ENCODE assay signal across 13 cellular contexts in the genomic region with DNA sequence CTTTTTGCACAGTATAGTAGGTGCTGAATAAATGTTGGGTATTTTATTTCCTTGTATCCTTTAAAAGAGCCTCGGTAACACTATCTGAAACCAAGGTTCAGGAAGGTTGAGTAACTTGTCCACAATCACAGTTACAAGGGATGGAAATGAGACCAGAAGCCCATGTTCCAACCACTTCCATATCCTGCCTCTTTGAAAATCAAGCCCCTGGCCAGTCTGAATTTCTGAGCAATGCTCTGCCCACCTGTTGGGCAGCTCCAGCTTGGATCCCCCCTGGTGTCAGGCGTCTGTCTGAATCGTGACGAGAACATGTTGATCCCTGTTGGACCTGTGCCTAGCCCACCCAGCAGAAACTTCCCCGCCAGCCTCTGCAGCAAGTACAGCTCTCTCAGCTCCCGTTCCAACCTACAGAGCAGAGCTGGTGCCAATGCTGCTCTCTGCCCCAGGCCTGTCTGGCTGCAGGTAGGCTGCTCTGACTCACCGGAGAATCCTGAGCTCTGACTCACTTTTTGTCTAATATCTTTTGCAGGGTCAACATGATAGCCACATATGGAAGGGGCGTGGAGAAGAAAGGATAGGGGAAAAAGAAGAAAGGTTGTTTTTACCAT.
A peak's percentile ranks its signal among the peaks of the same experiment; 100 is the strongest.
DNase-seq lines count a peak whose midpoint lies in the region; ATAC-seq and TF ChIP-seq lines count a peak whose summit lies in the region.
"Had no signal": no experiment of that assay in that cellular context is flagged by ENCODE, and none has a peak within 500 bp of the region (broad histone marks: within the 10 kb centered on the region; RNA-seq: fewer than 3 reads in every experiment).

No MANE protein-coding gene starts in this region.

- intact Hi-C loops in Panc1 (cut with micrococcal nuclease; ENCODE audit: unreplicated experiment) (no loop called here), head of caudate nucleus (cut with DNase I) (no loop called here)
- intact Hi-C loops in naive thymus-derived CD4-positive, alpha-beta T cell (cut with micrococcal nuclease), result no loop called here

- ATAC-seq in Panc1, result peak; percentile 96
- ATAC-seq in naive thymus-derived CD4-positive, alpha-beta T cell, result no peak
- ATAC-seq in HG03108 (IDR thresholded peaks at IDR 0.05; ENCODE audit: unreplicated experiment), result no peak
- ATAC-seq: heart left ventricle had no signal

- 0 out of 2 replicates have a peak overlapping the region, but pooled peaks have one; percentile 6 for H3K27ac ChIP-seq in Panc1 (ENCODE audit: low read length)
- H3K27ac ChIP-seq in naive thymus-derived CD4-positive, alpha-beta T cell (ENCODE audit: low read depth, low read length), result no peak overlapping the region
- H3K27ac ChIP-seq: heart left ventricle had no signal

- TF ChIP-seq CTCF in Panc1 (IDR thresholded peaks at IDR 0.05), result no peak

- H3K4me1 Mint-ChIP-seq in naive thymus-derived CD4-positive, alpha-beta T cell, result no peaks in the 10 kb centered on the region
- H3K4me1 Mint-ChIP-seq: central memory CD8-positive, alpha-beta T cell; nephron progenitor cell had no signal

- in situ Hi-C loops in Panc1 (cut with HindIII; ENCODE audit: low pct_unique_long_range_greater_than_20kb, low sequenced_read_pairs), result no loop called here

- POLR2A ChIA-PET in Panc1 (lab: Charles Lee), result no interaction called here
- POLR2A ChIA-PET in naive thymus-derived CD4-positive, alpha-beta T cell (lab: Charles Lee), result no interaction called here

- no TSS peak for BruUV-seq in Panc1 (replicated peaks; lab: Mats Ljungman, UMichigan)

- no peaks in the 10 kb centered on the region for H3K36me3 ChIP-seq in Panc1 (ENCODE audit: control insufficient read depth, insufficient read depth, low read length)
- H3K36me3 ChIP-seq in naive thymus-derived CD4-positive, alpha-beta T cell (ENCODE audit: control insufficient read depth in 2 of 3, insufficient read depth in 3 of 3, low read length in 3 of 3), result no peaks in the 10 kb centered on the region
- H3K36me3 ChIP-seq: heart left ventricle had no signal

- DNase-seq in SIG-M5 treated with dmso at 0.1 percent for 504 hours (lab: John Stamatoyannopoulos, UW; ENCODE audit: unreplicated experiment), result peak; percentile 13
- DNase-seq in SIG-M5 (lab: John Stamatoyannopoulos, UW), result no peak
- peak; percentile 54 for DNase-seq in Panc1 (ENCODE audit: low read depth, low spot score)
- peak in 36 of 42 donors; percentile 7 to 84 (median 38) for DNase-seq in head of caudate nucleus
- DNase-seq in naive thymus-derived CD4-positive, alpha-beta T cell, result no peak
- DNase-seq in NCI-H774 (lab: John Stamatoyannopoulos, UW), result no peak
- no peak for DNase-seq in middle frontal gyrus (ENCODE audit: extremely low spot score, low spot score)
- DNase-seq: heart left ventricle; NCI-H446; nephron progenitor cell; stimulated activated CD4-positive, alpha-beta T cell treated with anti-CD3 and anti-CD28 coated beads, Interleukin-4, amount 100 ng/mL, for 1 hour had no signal

- H3K27me3 ChIP-seq in Panc1 (ENCODE audit: control insufficient read depth, insufficient read depth, low read length), result no peaks in the 10 kb centered on the region
- no peaks in the 10 kb centered on the region for H3K27me3 ChIP-seq in naive thymus-derived CD4-positive, alpha-beta T cell (ENCODE audit: control insufficient read depth in 2 of 2, insufficient read depth in 2 of 2, low read length in 2 of 2)
- H3K27me3 ChIP-seq: heart left ventricle had no signal

- no peak overlapping the region for H3K27ac Mint-ChIP-seq in naive thymus-derived CD4-positive, alpha-beta T cell
- H3K27ac Mint-ChIP-seq: nephron progenitor cell had no signal

- peaks cover 0 to 5% (median 0%) of the 10 kb centered on the region in 5 donors for H3K27me3 Mint-ChIP-seq in naive thymus-derived CD4-positive, alpha-beta T cell
- H3K27me3 Mint-ChIP-seq: central memory CD8-positive, alpha-beta T cell had no signal

- H3K4me3 ChIP-seq in Panc1 (ENCODE audit: low read depth in 2 of 2, low read length in 2 of 2), result peak overlapping the region in 1 of 2 experiments; percentile 26; a peak in 2 of 4 replicates
- H3K4me3 ChIP-seq in naive thymus-derived CD4-positive, alpha-beta T cell (ENCODE audit: low read length), result no peak overlapping the region
- H3K4me3 ChIP-seq: heart left ventricle had no signal

- H3K36me3 Mint-ChIP-seq in naive thymus-derived CD4-positive, alpha-beta T cell, result no peaks in the 10 kb centered on the region

- no peak overlapping the region for H3K4me3 Mint-ChIP-seq in naive thymus-derived CD4-positive, alpha-beta T cell
- H3K4me3 Mint-ChIP-seq: central memory CD8-positive, alpha-beta T cell; nephron progenitor cell had no signal

- H3K9me3 Mint-ChIP-seq in naive thymus-derived CD4-positive, alpha-beta T cell, result peaks cover 0 to 12% (median 0%) of the 10 kb centered on the region in 11 donors
- H3K9me3 Mint-ChIP-seq: nephron progenitor cell had no signal

- no peaks in the 10 kb centered on the region for H3K9me3 ChIP-seq in Panc1 (ENCODE audit: control insufficient read depth, insufficient read depth, low read depth, low read length)
- no peaks in the 10 kb centered on the region for H3K9me3 ChIP-seq in naive thymus-derived CD4-positive, alpha-beta T cell (ENCODE audit: control insufficient read depth in 2 of 3, low read length in 3 of 3)

- H3K4me1 ChIP-seq in Panc1 (ENCODE audit: control insufficient read depth, insufficient read depth, low read length), result peaks cover 7% of the 10 kb centered on the region
- no peaks in the 10 kb centered on the region for H3K4me1 ChIP-seq in naive thymus-derived CD4-positive, alpha-beta T cell (ENCODE audit: control insufficient read depth in 2 of 2, insufficient read depth in 2 of 2, low read length in 2 of 2)
- H3K4me1 ChIP-seq: heart left ventricle had no signal

- CTCF ChIA-PET in Panc1 (lab: Charles Lee), result no interaction called here
- CTCF ChIA-PET in naive thymus-derived CD4-positive, alpha-beta T cell (lab: Charles Lee), result no interaction called here

Comparison
In these comparisons a context has a peak if more than half of its experiments do, and no peak if none do; other contexts are left out.
1. DNase-seq: peak in SIG-M5 treated with dmso at 0.1 percent for 504 hours (single experiment), Panc1 (single experiment) and head of caudate nucleus (36 of 42); none in SIG-M5 (single experiment), naive thymus-derived CD4-positive, alpha-beta T cell (0 of 9), NCI-H774 (single experiment) and middle frontal gyrus (single experiment).